ENCODE assay signal across 24 cellular contexts in the genomic region with DNA sequence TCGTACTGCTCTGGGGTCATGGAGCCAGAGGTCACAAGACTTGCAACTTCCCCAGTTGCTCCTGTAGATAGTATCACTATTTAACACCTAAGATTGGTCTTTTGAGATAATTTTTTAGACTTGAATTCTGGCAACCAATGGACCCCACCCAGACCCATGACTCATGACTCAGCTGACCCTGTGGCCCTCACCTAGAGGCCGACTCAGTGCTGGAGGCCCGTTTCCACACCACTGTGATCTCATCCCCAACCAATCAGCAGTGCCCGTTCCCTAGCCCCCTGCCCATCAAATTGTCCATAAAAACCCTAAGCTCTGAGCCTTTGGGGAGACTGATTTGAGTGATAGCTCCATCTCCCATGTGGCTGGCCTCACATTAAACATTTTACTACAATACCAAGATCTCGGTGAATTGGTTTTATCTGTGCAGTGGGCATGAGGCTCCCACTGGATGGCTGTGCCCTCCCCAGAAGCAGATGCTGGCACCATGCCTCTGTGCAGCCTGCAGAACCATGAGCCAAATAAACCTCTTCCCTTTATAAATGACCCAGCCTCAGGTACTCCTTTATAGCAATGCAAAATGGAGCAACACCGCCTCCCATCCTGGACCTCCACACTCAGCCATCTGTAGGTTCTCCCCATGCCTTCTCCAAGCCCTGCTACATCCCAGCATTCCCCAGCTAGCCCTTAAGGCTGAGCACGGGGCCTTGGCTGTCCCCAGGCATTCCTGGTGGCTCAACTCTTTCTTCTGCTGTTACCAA.
"Had no signal": no experiment of that assay in that cellular context is flagged by ENCODE, and none has a peak within 500 bp of the region (broad histone marks: within the 10 kb centered on the region; RNA-seq: fewer than 3 reads in every experiment).

No MANE protein-coding gene starts in this region.

- H3K9me3 Mint-ChIP-seq: immature natural killer cell, nephron, type B pancreatic cell had no signal

- H3K27ac ChIP-seq: gastroesophageal sphincter, pancreas, prostate gland, skin epidermis, suprapubic skin, thyroid gland, uterus had no signal

- H3K27me3 ChIP-seq: esophagus squamous epithelium, gastroesophageal sphincter, pancreas, suprapubic skin, thyroid gland, uterus had no signal

- H3K4me1 ChIP-seq: pancreas, uterus had no signal

- ATAC-seq: gastroesophageal sphincter; left ventricle myocardium superior; pancreas; sciatic nerve; stimulated activated naive CD8-positive, alpha-beta T cell treated with anti-CD3 and anti-CD28 coated beads, Interleukin-15, Interleukin-2, amounts not matched to agents 100 U/mL and 50 U/mL, for 24 hours had no signal

- H3K36me3 Mint-ChIP-seq: type B pancreatic cell had no signal

- H3K4me3 Mint-ChIP-seq: immature natural killer cell, nephron, type B pancreatic cell had no signal

- H3K27ac Mint-ChIP-seq: nephron, type B pancreatic cell had no signal

- H3K9me3 ChIP-seq: esophagus squamous epithelium, gastroesophageal sphincter, pancreas, prostate gland, suprapubic skin, thyroid gland, uterus had no signal

- DNase-seq: effector memory CD4-positive, alpha-beta T cell; esophagus squamous epithelium; foreskin fibroblast; glutamatergic neuron; immature natural killer cell; left ventricle myocardium superior; mesenchymal stem cell; midbrain; occipital lobe; retina; stimulated activated CD4-positive, alpha-beta T cell treated with anti-CD3 and anti-CD28 coated beads, Interleukin-12 subunit alpha, Interleukin-12 subunit beta, amount 100 ng/mL, for 4 hours; stimulated activated naive CD8-positive, alpha-beta T cell treated with anti-CD3 and anti-CD28 coated beads, Interleukin-15, Interleukin-2, amounts not matched to agents 100 U/mL and 50 U/mL, for 24 hours; thyroid gland; uterus had no signal

- H3K4me3 ChIP-seq: esophagus squamous epithelium, gastroesophageal sphincter, lung, pancreas, prostate gland, skin epidermis, suprapubic skin, thyroid gland, uterus had no signal

- FAIRE-seq: keratinocyte, pancreas had no signal

- H3K36me3 ChIP-seq: pancreas, prostate gland, thyroid gland, uterus had no signal

- H3K4me1 Mint-ChIP-seq: nephron had no signal
